Comparison of ENCODE assay signal across 1 cellular context in genomic region chr11:2982214-2982613, GRCh38.
A peak's percentile ranks its signal among the peaks of the same experiment; 100 is the strongest.
TF ChIP-seq lines count a peak whose summit lies in the region.

No MANE protein-coding gene starts in this region.

TF ChIP-seq in IMR-90, 13 proteins besides CTCF, POLR2A, EP300 and RAD21:
- no peak for TF ChIP-seq USF2 (IDR thresholded peaks at IDR 0.05; ENCODE audit: low read depth, low read length)
- TF ChIP-seq CEBPB (IDR thresholded peaks at IDR 0.05; ENCODE audit: low read depth, low read length), result peak; percentile 41; the same call in 1 of the 2 replicates
TF ChIP-seq in IMR-90: peak in this region for 1.
